In genomic region chr11:74134661-74135515, GRCh38 we compare ENCODE assay signal across 17 cellular contexts. TPM values are rescaled to one million over a fixed set of nuclear protein-coding genes. Genes with fewer than 3 reads are reported as not detected.
DNase-seq lines count a peak whose midpoint lies in the region; ATAC-seq and TF ChIP-seq lines count a peak whose summit lies in the region.
"Had no signal": no experiment of that assay in that cellular context is flagged by ENCODE, and none has a peak within 500 bp of the region (broad histone marks: within the 10 kb centered on the region; RNA-seq: fewer than 3 reads in every experiment).

No MANE protein-coding gene starts in this region.

- in situ Hi-C loops in astrocyte of the spinal cord (cut with HindIII; ENCODE audit: low sequenced_read_pairs): no loop called here

- TF ChIP-seq CTCF in astrocyte of the spinal cord (IDR thresholded peaks at IDR 0.05; ENCODE audit: low read depth, low read length): no peak
- no peak for TF ChIP-seq CTCF in left lung (IDR thresholded peaks at IDR 0.05)

- H3K4me1 ChIP-seq in left lung: peaks cover 0 to 4% of the 10 kb centered on the region in 2 donors
- H3K4me1 ChIP-seq: BLaER1 had no signal

- intact Hi-C loops in left lung (cut with DNase I): no loop called here

- no peak overlapping the region for H3K4me3 ChIP-seq in MG63
- no peak overlapping the region for H3K4me3 ChIP-seq in astrocyte of the spinal cord (ENCODE audit: low read depth, low read length)
- H3K4me3 ChIP-seq in left lung: no peak overlapping the region
- no peak overlapping the region for H3K4me3 ChIP-seq in H7 (ENCODE audit: insufficient read depth, low read depth, low read length)
- H3K4me3 ChIP-seq: BLaER1, right atrium auricular region, SJSA1 had no signal

- H3K36me3 ChIP-seq in MG63: peaks cover 20% of the 10 kb centered on the region
- H3K36me3 ChIP-seq in left lung: peaks cover 0 to 55% of the 10 kb centered on the region in 2 donors
- H3K36me3 ChIP-seq in H7 (replicated peaks; ENCODE audit: control insufficient read depth, insufficient read depth, low read length): peaks cover 1% of the 10 kb centered on the region

- DNase-seq in EL (peak; percentile 71), MG63 (peak; percentile 63), astrocyte of the spinal cord (ENCODE audit: low read depth, low spot score) (peak; percentile 37), kidney tubule cell (ENCODE audit: low spot score) (peak; percentile 78), mesenteric fat pad (ENCODE audit: low spot score) (no peak), NCI-H446 treated with DMSO at 0.1 percent for 48 hours (lab: John Stamatoyannopoulos, UW) (no peak), left lung (no peak), H7 (no peak)
- DNase-seq: activated naive CD8-positive, alpha-beta T cell treated with anti-CD3 and anti-CD28 coated beads, Interleukin-2, amount 50 U/mL, for 24 hours; GF-D8; naive thymus-derived CD4-positive, alpha-beta T cell; NCI-H1436; NCI-H748 treated with DMSO at 0.1 percent for 48 hours; stimulated activated naive CD8-positive, alpha-beta T cell treated with anti-CD3 and anti-CD28 coated beads, Interleukin-15, amount 100 ng/mL, for 72 hours had no signal

- no peak for ATAC-seq in left lung
- ATAC-seq: activated naive CD8-positive, alpha-beta T cell treated with anti-CD3 and anti-CD28 coated beads, Interleukin-2, amount 50 U/mL, for 24 hours; naive thymus-derived CD4-positive, alpha-beta T cell; stimulated activated naive CD8-positive, alpha-beta T cell treated with anti-CD3 and anti-CD28 coated beads, Interleukin-15, amount 100 ng/mL, for 72 hours had no signal

- H3K27ac ChIP-seq in left lung: no peak overlapping the region
- H3K27ac ChIP-seq: BLaER1, right atrium auricular region, SJSA1 had no signal

- H3K27me3 ChIP-seq in MG63 (no peaks in the 10 kb centered on the region), left lung (no peaks in the 10 kb centered on the region), H7 (ENCODE audit: control insufficient read depth, insufficient read depth, low read length) (no peaks in the 10 kb centered on the region)
- H3K27me3 ChIP-seq: BLaER1, right atrium auricular region, SJSA1 had no signal

- H3K9me3 ChIP-seq in MG63 (no peaks in the 10 kb centered on the region), left lung (no peaks in the 10 kb centered on the region)
- H3K9me3 ChIP-seq: right atrium auricular region, SJSA1 had no signal

RNA-seq across cellular contexts. Expression of gene C2CD3, which starts 35.9 kb away (rescaled TPM):
- total RNA-seq in MG63 (2014; rRNA removed; shearing (Covaris generic); ENCODE audit: low replicate concordance): 5.8 and 7.8 TPM in 2 replicates
- total RNA-seq in mesenteric fat pad: 18.0 TPM
- 10 to 100 TPM; 25.2 to 29.8 TPM for total RNA-seq in left lung
- total RNA-seq in H7 (2014; rRNA removed; shearing (Covaris generic)): 8.0 and 14.4 TPM in 2 replicates

RNA-seq across cellular contexts. Expression of gene PPME1, which starts 36.2 kb away (rescaled TPM):
- total RNA-seq in MG63 (2014; rRNA removed; shearing (Covaris generic); ENCODE audit: low replicate concordance): 29.0 and 31.6 TPM in 2 replicates
- total RNA-seq in mesenteric fat pad (35.4 TPM), left lung (10 to 100 TPM; 30.8 to 35.8 TPM)
- total RNA-seq in H7 (2014; rRNA removed; shearing (Covaris generic)): 33.2 and 38.6 TPM in 2 replicates

Comparison
In these comparisons a context has a peak if more than half of its experiments do, and no peak if none do; other contexts are left out.
1. DNase-seq: peak in EL (single experiment), MG63 (single experiment), astrocyte of the spinal cord (single experiment) and kidney tubule cell (single experiment); none in mesenteric fat pad (single experiment), NCI-H446 treated with DMSO at 0.1 percent for 48 hours (single experiment), left lung (0 of 2) and H7 (single experiment).